9 cellular contexts compared by ENCODE assay signal in genomic region chr9:18973348-18973747, GRCh38. TPM values are rescaled to one million over a fixed set of nuclear protein-coding genes. Genes with fewer than 3 reads are reported as not detected.
"Had no signal": no experiment of that assay in that cellular context is flagged by ENCODE, and none has a peak within 500 bp of the region (broad histone marks: within the 10 kb centered on the region; RNA-seq: fewer than 3 reads in every experiment).

No MANE protein-coding gene starts in this region.

- DNase-seq: GDM1, GF-D8 had no signal

- FAIRE-seq: G401.6, GM12878, GM12891, GM12892, GM18507, GM19239 had no signal

- H3K4me3 ChIP-seq: GM12878 had no signal

- ATAC-seq: GM12878 had no signal

RNA-seq across cellular contexts. Expression of gene SAXO1, which starts 59.7 kb away (rescaled TPM):
- total RNA-seq: G401, GM12878 had no signal
